In the genomic region with DNA sequence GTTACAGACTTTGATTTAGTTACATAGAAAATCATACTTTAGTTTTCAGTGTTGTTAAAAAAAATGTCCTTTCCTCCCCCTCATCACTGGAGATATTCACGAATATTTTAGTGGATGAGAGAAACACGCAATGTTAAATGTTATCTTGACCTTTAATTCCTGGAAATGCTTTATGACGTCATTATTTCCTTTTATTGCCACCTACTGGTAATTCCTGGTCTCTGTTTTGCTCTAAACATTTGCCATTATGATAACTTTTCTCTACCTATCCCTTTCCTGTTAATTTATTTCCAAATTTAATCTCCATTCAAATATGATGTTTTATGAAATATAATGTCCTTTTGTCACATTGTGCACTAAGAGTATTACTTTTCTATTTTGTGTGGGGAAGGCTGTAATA, we compare ENCODE assay signal across 11 cellular contexts.
DNase-seq lines count a peak whose midpoint lies in the region; ATAC-seq, FAIRE-seq and TF ChIP-seq lines count a peak whose summit lies in the region.
"Had no signal": no experiment of that assay in that cellular context is flagged by ENCODE, and none has a peak within 500 bp of the region (broad histone marks: within the 10 kb centered on the region; RNA-seq: fewer than 3 reads in every experiment).

No MANE protein-coding gene starts in this region.

- H3K4me1 ChIP-seq in MM.1S (ENCODE audit: low read length) (no peaks in the 10 kb centered on the region), small intestine (ENCODE audit: control insufficient read depth in 2 of 2, insufficient read depth in 1 of 2, low read depth in 1 of 2, low read length in 1 of 2) (no peaks in the 10 kb centered on the region), colonic mucosa (no peaks in the 10 kb centered on the region)

- no peaks in the 10 kb centered on the region for H3K36me3 Mint-ChIP-seq in activated CD8-positive, alpha-beta T cell treated with anti-CD3 and anti-CD28 coated beads for 36 hours (ENCODE audit: low read depth)
- H3K36me3 Mint-ChIP-seq in activated CD8-positive, alpha-beta T cell treated with anti-CD3 and anti-CD28 coated beads, Interleukin-2, amount 10 ng/mL, durations not matched to agents 7 days and 5 days (ENCODE audit: low read depth), result no peaks in the 10 kb centered on the region
- no peaks in the 10 kb centered on the region for H3K36me3 Mint-ChIP-seq in chondrocyte (ENCODE audit: low read depth)
- H3K36me3 Mint-ChIP-seq: memory B cell had no signal

- H3K9me2 ChIP-seq in MM.1S (replicated peaks; ENCODE audit: insufficient read depth, low read length), result no peaks in the 10 kb centered on the region

- CTCF ChIA-PET in activated CD8-positive, alpha-beta T cell treated with anti-CD3 and anti-CD28 coated beads for 36 hours (lab: Charles Lee), result interaction anchor here (1.1 kb wide), 1 partner anchor 176 kb away, joined by 9 read pairs; no protein-coding TSS in a partner anchor
- CTCF ChIA-PET in activated CD8-positive, alpha-beta T cell treated with anti-CD3 and anti-CD28 coated beads, Interleukin-2, amount 10 ng/mL, durations not matched to agents 7 days and 5 days (lab: Charles Lee), result interaction anchor here (2.6 kb wide), 1 partner anchor 176 kb away, joined by 5 read pairs; no protein-coding TSS in a partner anchor

- peaks cover 23% of the 10 kb centered on the region for H3K4me1 Mint-ChIP-seq in activated CD8-positive, alpha-beta T cell treated with anti-CD3 and anti-CD28 coated beads for 36 hours (ENCODE audit: low read depth)
- peaks cover 12% of the 10 kb centered on the region for H3K4me1 Mint-ChIP-seq in activated CD8-positive, alpha-beta T cell treated with anti-CD3 and anti-CD28 coated beads, Interleukin-2, amount 10 ng/mL, durations not matched to agents 7 days and 5 days (ENCODE audit: low read depth)
- peaks cover 5% of the 10 kb centered on the region for H3K4me1 Mint-ChIP-seq in chondrocyte (ENCODE audit: low read depth)

- H3K9me3 Mint-ChIP-seq in activated CD8-positive, alpha-beta T cell treated with anti-CD3 and anti-CD28 coated beads for 36 hours, result no peaks in the 10 kb centered on the region
- H3K9me3 Mint-ChIP-seq in activated CD8-positive, alpha-beta T cell treated with anti-CD3 and anti-CD28 coated beads, Interleukin-2, amount 10 ng/mL, durations not matched to agents 7 days and 5 days (ENCODE audit: insufficient read depth), result no peaks in the 10 kb centered on the region
- no peaks in the 10 kb centered on the region for H3K9me3 Mint-ChIP-seq in chondrocyte (ENCODE audit: low read depth)
- H3K9me3 Mint-ChIP-seq: memory B cell had no signal

- POLR2A ChIA-PET in activated CD8-positive, alpha-beta T cell treated with anti-CD3 and anti-CD28 coated beads for 36 hours (lab: Charles Lee), result no interaction called here
- POLR2A ChIA-PET in activated CD8-positive, alpha-beta T cell treated with anti-CD3 and anti-CD28 coated beads, Interleukin-2, amount 10 ng/mL, durations not matched to agents 7 days and 5 days (lab: Charles Lee), result no interaction called here

- no peaks in the 10 kb centered on the region for H3K36me3 ChIP-seq in MM.1S (replicated peaks; ENCODE audit: insufficient read depth, low read length)
- no peaks in the 10 kb centered on the region for H3K36me3 ChIP-seq in small intestine (ENCODE audit: control insufficient read depth in 2 of 2, insufficient read depth in 2 of 2, low read length in 2 of 2)
- H3K36me3 ChIP-seq in colonic mucosa, result no peaks in the 10 kb centered on the region

- intact Hi-C loops in activated CD8-positive, alpha-beta T cell treated with anti-CD3 and anti-CD28 coated beads for 36 hours (cut with micrococcal nuclease), result loop anchor here (5.0 kb wide), 1 partner anchor 176 kb away; no protein-coding TSS in a partner anchor
- intact Hi-C loops in left cardiac atrium (cut with DNase I), result no loop called here
- intact Hi-C loops in colonic mucosa (cut with DNase I), result no loop called here

- no peak overlapping the region for H2AFZ ChIP-seq in MM.1S (ENCODE audit: low read length)

- ATAC-seq in activated CD8-positive, alpha-beta T cell treated with anti-CD3 and anti-CD28 coated beads for 36 hours, result peak; percentile 65
- no peak for ATAC-seq in activated CD8-positive, alpha-beta T cell treated with anti-CD3 and anti-CD28 coated beads, Interleukin-2, amount 10 ng/mL, durations not matched to agents 7 days and 5 days
- no peak for ATAC-seq in left cardiac atrium

- H3K4me2 ChIP-seq in MM.1S (ENCODE audit: low read depth, low read length), result no peak overlapping the region

- WGBS in small intestine, 3 donors, result 7 to 8% (median 7%) methylated on average over 3 of the region's 3 CpGs

- FAIRE-seq in small intestine (lab: Jason Lieb, UNC), result no peak

- H3K79me2 ChIP-seq in MM.1S (ENCODE audit: low read length), result no peaks in the 10 kb centered on the region

- H3K27ac ChIP-seq in MM.1S (ENCODE audit: low read length) (no peak overlapping the region), small intestine (ENCODE audit: low read depth in 1 of 2, low read length in 1 of 2) (no peak overlapping the region), colonic mucosa (no peak overlapping the region)

- no peak for DNase-seq in activated CD8-positive, alpha-beta T cell treated with anti-CD3 and anti-CD28 coated beads for 36 hours
- DNase-seq in activated CD8-positive, alpha-beta T cell treated with anti-CD3 and anti-CD28 coated beads, Interleukin-2, amount 10 ng/mL, durations not matched to agents 7 days and 5 days, result no peak
- DNase-seq in MM.1S (peak; percentile 15), chondrocyte (ENCODE audit: low spot score) (no peak), small intestine (peak; percentile 10), left cardiac atrium (no peak), colonic mucosa (no peak), NOMO-1 treated with dmso at 0.1 percent for 144 hours (lab: John Stamatoyannopoulos, UW; ENCODE audit: unreplicated experiment) (no peak)
- DNase-seq: NCI-H526 treated with DMSO at 0.1 percent for 48 hours; stimulated activated CD4-positive, alpha-beta T cell treated with anti-CD3 and anti-CD28 coated beads, Interleukin-4, amount 100 ng/mL, for 1 hour had no signal

- peak overlapping the region; percentile 50 for H3K27ac Mint-ChIP-seq in activated CD8-positive, alpha-beta T cell treated with anti-CD3 and anti-CD28 coated beads for 36 hours
- no peak overlapping the region for H3K27ac Mint-ChIP-seq in activated CD8-positive, alpha-beta T cell treated with anti-CD3 and anti-CD28 coated beads, Interleukin-2, amount 10 ng/mL, durations not matched to agents 7 days and 5 days
- no peak overlapping the region for H3K27ac Mint-ChIP-seq in chondrocyte (ENCODE audit: unreplicated experiment)
- H3K27ac Mint-ChIP-seq: memory B cell had no signal

- TF ChIP-seq CTCF in activated CD8-positive, alpha-beta T cell treated with anti-CD3 and anti-CD28 coated beads for 36 hours (IDR thresholded peaks at IDR 0.05), result peak; percentile 45
- peak; percentile 57 for TF ChIP-seq CTCF in MM.1S (IDR thresholded peaks at IDR 0.05; ENCODE audit: low read length)
- peak; percentile 63 for TF ChIP-seq CTCF in chondrocyte (IDR thresholded peaks at IDR 0.05)
- no peak for TF ChIP-seq CTCF in colonic mucosa (IDR thresholded peaks at IDR 0.05)

- H3K9ac ChIP-seq in MM.1S (ENCODE audit: low read length), result no peak overlapping the region
- no peak overlapping the region for H3K9ac ChIP-seq in colonic mucosa (ENCODE audit: low read depth in 2 of 2, low read length in 2 of 2)

- H3K4me3 Mint-ChIP-seq in activated CD8-positive, alpha-beta T cell treated with anti-CD3 and anti-CD28 coated beads for 36 hours, result peak overlapping the region; percentile 44
- H3K4me3 Mint-ChIP-seq in activated CD8-positive, alpha-beta T cell treated with anti-CD3 and anti-CD28 coated beads, Interleukin-2, amount 10 ng/mL, durations not matched to agents 7 days and 5 days, result no peak overlapping the region
- H3K4me3 Mint-ChIP-seq in chondrocyte (ENCODE audit: unreplicated experiment), result no peak overlapping the region
- H3K4me3 Mint-ChIP-seq: memory B cell had no signal

- H4K20me1 ChIP-seq in MM.1S (ENCODE audit: insufficient read depth, low read length), result no peaks in the 10 kb centered on the region

- H3K4me3 ChIP-seq in MM.1S (ENCODE audit: low read length) (no peak overlapping the region), small intestine (ENCODE audit: low read depth in 1 of 2, low read length in 2 of 2) (no peak overlapping the region), colonic mucosa (no peak overlapping the region)

- H3F3A ChIP-seq in MM.1S (ENCODE audit: insufficient read depth, low read length), result no peaks in the 10 kb centered on the region

- H3K9me3 ChIP-seq in MM.1S (replicated peaks; ENCODE audit: insufficient read depth, low read length) (no peaks in the 10 kb centered on the region), small intestine (ENCODE audit: control insufficient read depth, low read depth) (no peaks in the 10 kb centered on the region), colonic mucosa (no peaks in the 10 kb centered on the region)

- H3K27me3 Mint-ChIP-seq in activated CD8-positive, alpha-beta T cell treated with anti-CD3 and anti-CD28 coated beads for 36 hours, result no peaks in the 10 kb centered on the region
- H3K27me3 Mint-ChIP-seq in activated CD8-positive, alpha-beta T cell treated with anti-CD3 and anti-CD28 coated beads, Interleukin-2, amount 10 ng/mL, durations not matched to agents 7 days and 5 days (ENCODE audit: low read depth), result no peaks in the 10 kb centered on the region
- H3K27me3 Mint-ChIP-seq in chondrocyte (ENCODE audit: low read depth), result peaks cover 2% of the 10 kb centered on the region
- H3K27me3 Mint-ChIP-seq: memory B cell had no signal

- H3K27me3 ChIP-seq in MM.1S (replicated peaks; ENCODE audit: insufficient read depth, low read length), result no peaks in the 10 kb centered on the region
- H3K27me3 ChIP-seq in small intestine (ENCODE audit: control insufficient read depth in 2 of 2, insufficient read depth in 2 of 2, low read length in 2 of 2), result peaks cover 0 to 1% of the 10 kb centered on the region in 2 donors
- no peaks in the 10 kb centered on the region for H3K27me3 ChIP-seq in colonic mucosa

Comparison
In these comparisons a context has a peak if more than half of its experiments do, and no peak if none do; other contexts are left out.
1. DNase-seq: peak in MM.1S (single experiment) and small intestine (single experiment); none in activated CD8-positive, alpha-beta T cell treated with anti-CD3 and anti-CD28 coated beads for 36 hours (single experiment), activated CD8-positive, alpha-beta T cell treated with anti-CD3 and anti-CD28 coated beads, Interleukin-2, amount 10 ng/mL, durations not matched to agents 7 days and 5 days (single experiment), chondrocyte (single experiment), left cardiac atrium (single experiment), colonic mucosa (single experiment) and NOMO-1 treated with dmso at 0.1 percent for 144 hours (single experiment).